ENCODE assay signal across 14 cellular contexts in genomic region chr6:105036371-105036770, GRCh38.
A peak's percentile ranks its signal among the peaks of the same experiment; 100 is the strongest.
DNase-seq lines count a peak whose midpoint lies in the region; TF ChIP-seq lines count a peak whose summit lies in the region.
"Had no signal": no experiment of that assay in that cellular context is flagged by ENCODE, and none has a peak within 500 bp of the region (broad histone marks: within the 10 kb centered on the region; RNA-seq: fewer than 3 reads in every experiment).

No MANE protein-coding gene starts in this region.

- no peaks in the 10 kb centered on the region for H3K27me3 ChIP-seq in MG63

- no peaks in the 10 kb centered on the region for H3K27me3 Mint-ChIP-seq in neural crest cell (ENCODE audit: low read depth)

- peak; percentile 62 for DNase-seq in DMS 273 treated with DMSO at 0.1 percent for 48 hours (lab: John Stamatoyannopoulos, UW)
- peak; percentile 1 for DNase-seq in NCI-H1694 (lab: John Stamatoyannopoulos, UW)
- peak; percentile 23 for DNase-seq in cerebellar cortex (ENCODE audit: low spot score)
- no peak for DNase-seq in neural crest cell (ENCODE audit: low read depth, low spot score)
- no peak for DNase-seq in C1 segment of cervical spinal cord (lab: John Stamatoyannopoulos, UW)
- DNase-seq in MG63 = no peak
- no peak for DNase-seq in RWPE1 (ENCODE audit: low spot score)
- DNase-seq: COR-L47, EL, NCI-H1436, NCI-H774, RPMI8226 had no signal

- H3K27ac Mint-ChIP-seq in neural crest cell (ENCODE audit: unreplicated experiment) = no peak overlapping the region

- no peaks in the 10 kb centered on the region for H3K36me3 ChIP-seq in MG63
- H3K36me3 ChIP-seq: HAP-1 had no signal

- no peaks in the 10 kb centered on the region for H3K9me3 ChIP-seq in MG63
- H3K9me3 ChIP-seq: HAP-1 had no signal

- H3K4me3 Mint-ChIP-seq in neural crest cell = peak overlapping the region; percentile 61

- POLR2A ChIA-PET in RWPE1 (lab: Yijun Ruan, JAX; ENCODE audit: low non-redundant PET) = no interaction called here

- H3K36me3 Mint-ChIP-seq in neural crest cell (ENCODE audit: low read depth) = peaks cover 7% of the 10 kb centered on the region

- no peaks in the 10 kb centered on the region for H3K9me3 Mint-ChIP-seq in neural crest cell

- no peak overlapping the region for H3K27ac ChIP-seq in RWPE1
- H3K27ac ChIP-seq: HL-60 had no signal

- CTCF ChIA-PET in RWPE1 (lab: Yijun Ruan, JAX) = no interaction called here

- no peak overlapping the region for H3K4me3 ChIP-seq in MG63
- H3K4me3 ChIP-seq: HAP-1 had no signal

- peaks cover 51% of the 10 kb centered on the region for H3K4me1 Mint-ChIP-seq in neural crest cell

- TF ChIP-seq CTCF in neural crest cell (conservative IDR thresholded peaks at IDR 0.05) (no peak), RWPE1 (conservative IDR thresholded peaks at IDR 0.05; ENCODE audit: low read depth) (no peak)

Comparison
In these comparisons a context has a peak if more than half of its experiments do, and no peak if none do; other contexts are left out.
1. DNase-seq: peak in DMS 273 treated with DMSO at 0.1 percent for 48 hours (single experiment), NCI-H1694 (single experiment) and cerebellar cortex (single experiment); none in neural crest cell (single experiment), C1 segment of cervical spinal cord (0 of 14), MG63 (single experiment) and RWPE1 (single experiment).